8 cellular contexts compared by ENCODE assay signal in genomic region chr19:2274937-2275535, GRCh38. TPM values are rescaled to one million over a fixed set of nuclear protein-coding genes. Genes with fewer than 3 reads are reported as not detected.
A peak's percentile ranks its signal among the peaks of the same experiment; 100 is the strongest.
DNase-seq lines count a peak whose midpoint lies in the region; ATAC-seq and TF ChIP-seq lines count a peak whose summit lies in the region.

No MANE protein-coding gene starts in this region.

- CTCF ChIA-PET in HEK293T (lab: Yijun Ruan, JAX) = interaction anchor here (0.7 to 1.7 kb wide), 4 partner anchors 38 to 44 kb away, joined by 3 to 4 read pairs (median 4); partner anchors contain the start of gene PLEKHJ1
- CTCF ChIA-PET in mammary epithelial cell (lab: Charles Lee; ENCODE audit: low non-redundant PET) = no interaction called here

- H3K27me3 ChIP-seq in mammary epithelial cell (ENCODE audit: insufficient read depth, low read length) = no peaks in the 10 kb centered on the region

- no peak overlapping the region for H3K4me3 ChIP-seq in mammary epithelial cell (replicated peaks in 1 of 3; ENCODE audit: insufficient read depth in 1 of 3, low read depth in 2 of 3, low read length in 3 of 3)

- peaks cover 6% of the 10 kb centered on the region for H3K36me3 ChIP-seq in mammary epithelial cell (ENCODE audit: insufficient read depth, low read length)

- H3K27ac ChIP-seq in mammary epithelial cell (ENCODE audit: insufficient read depth, low read depth, low read length) = no peak overlapping the region

- peaks cover 24% of the 10 kb centered on the region for H4K20me1 ChIP-seq in mammary epithelial cell (ENCODE audit: insufficient read depth, low read length)

- POLR2A ChIA-PET in HEK293T (lab: Yijun Ruan, JAX) = interaction anchor here (1.3 to 1.6 kb wide), 2 partner anchors 10 to 14 kb away, joined by 3 to 4 read pairs; no protein-coding TSS in a partner anchor

- H3K4me2 ChIP-seq in mammary epithelial cell (ENCODE audit: insufficient read depth, low read depth, low read length) = no peak overlapping the region

- no peak overlapping the region for H3K9ac ChIP-seq in mammary epithelial cell (ENCODE audit: insufficient read depth, low read length)

- dilution Hi-C loops in mammary epithelial cell (cut with HindIII; ENCODE audit: low sequenced_read_pairs) = loop anchor here (5.0 to 25.0 kb wide), 3 partner anchors 38 to 137 kb away; partner anchors contain the start of genes PLEKHJ1 and SF3A2

- peak; percentile 83 for DNase-seq in D341Med (ENCODE audit: low spot score)
- peak; percentile 57 for DNase-seq in HEK293T (ENCODE audit: extremely low spot score)
- peak; percentile 65 for DNase-seq in RKO (ENCODE audit: low spot score)
- DNase-seq in mammary epithelial cell = peak; percentile 44
- peak; percentile 59 for DNase-seq in iris pigment epithelial cell (ENCODE audit: low read depth)
- peak; percentile 53 for DNase-seq in stimulated activated CD8-positive, alpha-beta memory T cell treated with anti-CD3 and anti-CD28 coated beads, Interleukin-4, amount 100 ng/mL, for 48 hours
- DNase-seq in activated CD4-positive, CD25-positive, alpha-beta regulatory T cell (lab: John Stamatoyannopoulos, UW) = no peak

- no peaks in the 10 kb centered on the region for H3K9me3 ChIP-seq in mammary epithelial cell (replicated peaks; ENCODE audit: insufficient read depth, low read length)

- H3K79me2 ChIP-seq in mammary epithelial cell (ENCODE audit: insufficient read depth, low read length) = peaks cover 54% of the 10 kb centered on the region

- WGBS in mammary epithelial cell (ENCODE audit: low coverage, missing lambda C conversion rate) = 77% methylated on average over 6 of the region's 16 CpGs

- no peak for ATAC-seq in HG02571 (IDR thresholded peaks at IDR 0.05; ENCODE audit: unreplicated experiment)

- peaks cover 24% of the 10 kb centered on the region for H3K4me1 ChIP-seq in mammary epithelial cell (ENCODE audit: insufficient read depth, low read length)

- in situ Hi-C loops in mammary epithelial cell (cut with MboI; ENCODE audit: low sequenced_read_pairs in 2 of 2) = no loop called here

- intact Hi-C loops in mammary epithelial cell (cut with micrococcal nuclease) = loop anchor here (1.0 kb wide), 2 partner anchors 116 to 336 kb away; no protein-coding TSS in a partner anchor

- TF ChIP-seq CTCF in mammary epithelial cell (conservative IDR thresholded peaks at IDR 0.05 in 1 of 2, IDR thresholded peaks at IDR 0.05 in 1 of 2; ENCODE audit: extremely low read depth in 1 of 2, insufficient read depth in 1 of 2, low read depth in 1 of 2, low read length in 2 of 2) = peak; percentile 44 to 62

- no peak overlapping the region for H2AFZ ChIP-seq in mammary epithelial cell (ENCODE audit: low read depth, low read length)

- BruUV-seq in mammary epithelial cell (replicated peaks; lab: Mats Ljungman, UMichigan) = no TSS peak

TF ChIP-seq in HEK293T, 16 proteins besides CTCF, POLR2A, EP300 and RAD21:
- TF ChIP-seq FOXK2 (IDR thresholded peaks at IDR 0.05) = no peak
- no peak for TF ChIP-seq PKNOX1 (IDR thresholded peaks at IDR 0.05)
- TF ChIP-seq BHLHE40 (IDR thresholded peaks at IDR 0.05; ENCODE audit: borderline replicate concordance) = no peak
- TF ChIP-seq ZNF384 (IDR thresholded peaks at IDR 0.05) = no peak; the same call in 1 of the 2 replicates
- TF ChIP-seq ELF4 (IDR thresholded peaks at IDR 0.05) = no peak
- no peak for TF ChIP-seq ARNT (IDR thresholded peaks at IDR 0.05)
- TF ChIP-seq L3MBTL2 (conservative IDR thresholded peaks at IDR 0.05) = no peak
- no peak for TF ChIP-seq LEF1 (IDR thresholded peaks at IDR 0.05; ENCODE audit: borderline replicate concordance)
- TF ChIP-seq HDGF (IDR thresholded peaks at IDR 0.05; ENCODE audit: borderline replicate concordance) = no peak
- no peak for TF ChIP-seq SUZ12 (IDR thresholded peaks at IDR 0.05)
- no peak for TF ChIP-seq TARDBP (IDR thresholded peaks at IDR 0.05)
- TF ChIP-seq SP1 (IDR thresholded peaks at IDR 0.05) = no peak
- no peak for TF ChIP-seq CTBP1 (IDR thresholded peaks at IDR 0.05; ENCODE audit: borderline replicate concordance)

RNA-seq across cellular contexts. Expression of gene PEAK3, which starts 6.9 kb away (rescaled TPM):
- total RNA-seq in mammary epithelial cell = not detected
- polyA plus RNA-seq in mammary epithelial cell = not detected
- not detected for polyA minus RNA-seq in mammary epithelial cell

RNA-seq across cellular contexts. Expression of gene JSRP1, which starts 18.8 kb away (rescaled TPM):
- under 1 TPM in 1 of 2 donors, not detected in 1; 0.38 TPM for total RNA-seq in mammary epithelial cell
- not detected for polyA plus RNA-seq in mammary epithelial cell
- polyA minus RNA-seq in mammary epithelial cell = not detected

RNA-seq across cellular contexts. Expression of gene AMH, which starts 25.9 kb away (rescaled TPM):
- total RNA-seq in mammary epithelial cell = 1 to 10 TPM; 1.2 to 3.1 TPM
- polyA plus RNA-seq in mammary epithelial cell = 0.23 TPM
- not detected for polyA minus RNA-seq in mammary epithelial cell

RNA-seq across cellular contexts. Expression of gene LINGO3, which starts 32.9 kb away (rescaled TPM):
- not detected for total RNA-seq in mammary epithelial cell
- not detected for polyA plus RNA-seq in mammary epithelial cell
- polyA minus RNA-seq in mammary epithelial cell = not detected

RNA-seq across cellular contexts. Expression of gene SF3A2, which starts 38.4 kb away (rescaled TPM):
- 10 to 100 TPM; 21.0 to 68.9 TPM for total RNA-seq in mammary epithelial cell
- polyA plus RNA-seq in mammary epithelial cell = 30.5 TPM
- polyA minus RNA-seq in mammary epithelial cell = 19.9 TPM

Comparison
In these comparisons a context has a peak if more than half of its experiments do, and no peak if none do; other contexts are left out.
1. DNase-seq: peak in D341Med (single experiment), HEK293T (single experiment), RKO (single experiment), mammary epithelial cell (single experiment), iris pigment epithelial cell (single experiment) and stimulated activated CD8-positive, alpha-beta memory T cell treated with anti-CD3 and anti-CD28 coated beads, Interleukin-4, amount 100 ng/mL, for 48 hours (single experiment); none in activated CD4-positive, CD25-positive, alpha-beta regulatory T cell (0 of 4).